ENCODE assay signal across 13 cellular contexts in the genomic region with DNA sequence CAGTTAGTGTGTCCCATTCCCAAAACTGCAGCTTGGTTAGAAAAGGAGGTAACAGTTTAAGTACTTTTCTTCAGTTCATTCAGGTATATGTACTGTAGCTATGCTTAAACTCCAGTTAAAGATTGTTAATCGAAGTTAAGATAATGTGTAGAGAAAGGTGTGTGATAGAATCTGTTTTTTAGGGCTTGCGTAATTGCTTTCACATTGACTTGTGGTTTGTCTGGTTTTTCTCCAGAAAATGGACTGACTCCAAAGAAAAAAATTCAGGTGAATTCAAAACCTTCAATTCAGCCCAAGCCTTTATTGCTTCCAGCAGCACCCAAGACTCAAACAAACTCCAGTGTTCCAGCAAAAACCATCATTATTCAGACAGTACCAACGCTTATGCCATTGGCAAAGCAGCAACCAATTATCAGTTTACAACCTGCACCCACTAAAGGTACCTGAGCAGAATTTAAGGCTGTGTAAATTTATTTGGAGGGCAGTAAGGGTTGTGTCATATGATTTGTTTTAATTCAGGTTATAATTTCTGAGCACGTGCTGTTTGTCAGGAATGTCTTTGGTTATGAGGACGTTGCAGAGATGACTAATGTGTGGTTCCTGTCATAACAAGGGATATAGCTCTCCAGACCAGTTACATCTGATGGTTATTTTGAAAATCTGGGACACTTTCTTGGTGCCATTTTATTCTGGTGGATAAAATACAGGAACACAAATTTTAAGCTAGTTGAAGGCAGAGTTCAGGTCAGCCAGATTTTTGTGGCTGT. TPM values are rescaled to one million over a fixed set of nuclear protein-coding genes. Genes with fewer than 3 reads are reported as not detected.
A peak's percentile ranks its signal among the peaks of the same experiment; 100 is the strongest.
DNase-seq lines count a peak whose midpoint lies in the region; FAIRE-seq and TF ChIP-seq lines count a peak whose summit lies in the region.
"Had no signal": no experiment of that assay in that cellular context is flagged by ENCODE, and none has a peak within 500 bp of the region (broad histone marks: within the 10 kb centered on the region; RNA-seq: fewer than 3 reads in every experiment).

No MANE protein-coding gene starts in this region.

- no peak overlapping the region for H2BK12ac ChIP-seq in trophoblast cell (ENCODE audit: low read length)

- H3K79me1 ChIP-seq in trophoblast cell (ENCODE audit: low read length), result no peaks in the 10 kb centered on the region

- POLR2A ChIA-PET in SK-N-SH (lab: Yijun Ruan, JAX), result interaction anchor here (0.6 to 1.6 kb wide), 2 partner anchors 245 to 246 kb away, joined by 3 to 4 read pairs; no protein-coding TSS in a partner anchor

- peaks cover 26% of the 10 kb centered on the region; the same call in 1 of the 2 replicates for H3K36me3 ChIP-seq in GM23248 (ENCODE audit: low read depth)
- peaks cover 47 to 69% of the 10 kb centered on the region in 2 experiments for H3K36me3 ChIP-seq in SK-N-SH (replicated peaks in 1 of 2; ENCODE audit: control insufficient read depth in 1 of 2, insufficient read depth in 2 of 2, low read length in 1 of 2)
- peaks cover 2 to 4% of the 10 kb centered on the region in 2 experiments for H3K36me3 ChIP-seq in trophoblast cell (ENCODE audit: control insufficient read depth in 1 of 2, insufficient read depth in 2 of 2, low read length in 2 of 2)
- H3K36me3 ChIP-seq in small intestine (ENCODE audit: control insufficient read depth in 2 of 2, insufficient read depth in 2 of 2, low read length in 2 of 2), result peaks cover 7 to 10% of the 10 kb centered on the region in 2 donors

- H3F3A ChIP-seq in GM23248 (ENCODE audit: insufficient read depth) (no peaks in the 10 kb centered on the region), SK-N-SH (replicated peaks; ENCODE audit: insufficient read depth) (peaks cover 3% of the 10 kb centered on the region)

- no peak for TF ChIP-seq RAD21 in SK-N-SH (IDR thresholded peaks at IDR 0.05; ENCODE audit: low read length)

- H2BK5ac ChIP-seq in trophoblast cell (ENCODE audit: low read depth, low read length, poor library complexity), result no peak overlapping the region

- H3K23ac ChIP-seq in trophoblast cell (ENCODE audit: low read length), result no peak overlapping the region

- H3K9me3 ChIP-seq in GM23248 (ENCODE audit: low read depth), result no peaks in the 10 kb centered on the region
- H3K9me3 ChIP-seq in SK-N-SH, result no peaks in the 10 kb centered on the region
- no peaks in the 10 kb centered on the region for H3K9me3 ChIP-seq in trophoblast cell (ENCODE audit: insufficient read depth, low read depth, low read length)
- no peaks in the 10 kb centered on the region for H3K9me3 ChIP-seq in small intestine (ENCODE audit: control insufficient read depth, low read depth)
- H3K9me3 ChIP-seq: vagina had no signal

- no peak overlapping the region for H3K4me3 Mint-ChIP-seq in glutamatergic neuron (ENCODE audit: unreplicated experiment)
- H3K4me3 Mint-ChIP-seq: brain; CD4-positive, CD25-positive, alpha-beta regulatory T cell had no signal

- H4K91ac ChIP-seq in trophoblast cell (ENCODE audit: low read depth, low read length), result no peak overlapping the region

- CTCF ChIA-PET in SK-N-SH (lab: Yijun Ruan, JAX), result interaction anchor here (0.6 to 8.5 kb wide), 44 partner anchors 8 to 607 kb away, joined by 3 to 263 read pairs (median 4); partner anchors contain the start of genes NOS1AP and OLFML2B

- no peak overlapping the region for H3K4me2 ChIP-seq in GM23248 (ENCODE audit: unreplicated experiment)
- H3K4me2 ChIP-seq in SK-N-SH, result no peak overlapping the region
- H3K4me2 ChIP-seq in trophoblast cell (ENCODE audit: low read length), result no peak overlapping the region

- H3K14ac ChIP-seq in trophoblast cell (ENCODE audit: low read length), result no peak overlapping the region

- H3K4me3 ChIP-seq in GM23248 (no peak overlapping the region), SK-N-SH (ENCODE audit: low read depth in 2 of 2, low read length in 1 of 2) (no peak overlapping the region), trophoblast cell (ENCODE audit: low read depth, low read length) (no peak overlapping the region), small intestine (ENCODE audit: low read depth in 1 of 2, low read length in 2 of 2) (no peak overlapping the region)
- H3K4me3 ChIP-seq: vagina had no signal

- DNase-seq in GM23248, result peak; percentile 47
- no peak for DNase-seq in SK-N-SH
- DNase-seq in fibroblast of gingiva (ENCODE audit: low read depth), result peak; percentile 7
- peak; percentile 22 to 93 for DNase-seq in trophoblast cell
- DNase-seq in small intestine, result no peak
- DNase-seq in glutamatergic neuron, result no peak
- no peak for DNase-seq in NCI-H774 (lab: John Stamatoyannopoulos, UW)
- DNase-seq: NCI-H1436 treated with DMSO at 0.1 percent for 48 hours; stimulated activated CD4-positive, alpha-beta T cell treated with anti-CD3 and anti-CD28 coated beads, Interleukin-12 subunit alpha, Interleukin-12 subunit beta, amount 100 ng/mL, for 4 hours had no signal

- no peak overlapping the region for H2AK5ac ChIP-seq in trophoblast cell (ENCODE audit: low read length)

- H3K4me1 ChIP-seq in GM23248 (ENCODE audit: insufficient read depth) (peaks cover 11% of the 10 kb centered on the region), SK-N-SH (ENCODE audit: control insufficient read depth in 1 of 2, insufficient read depth in 2 of 2, low read depth in 1 of 2, low read length in 1 of 2) (peaks cover 0 to 4% of the 10 kb centered on the region in 2 experiments; a peak in 2 of 4 replicates), trophoblast cell (ENCODE audit: control insufficient read depth in 1 of 2, insufficient read depth in 2 of 2, low read length in 2 of 2) (peaks cover 2 to 4% of the 10 kb centered on the region in 2 experiments), small intestine (ENCODE audit: control insufficient read depth in 2 of 2, insufficient read depth in 1 of 2, low read depth in 1 of 2, low read length in 1 of 2) (no peaks in the 10 kb centered on the region)
- H3K4me1 ChIP-seq: parathyroid adenoma, vagina had no signal

- H3K9ac ChIP-seq in GM23248 (no peak overlapping the region), SK-N-SH (no peak overlapping the region), trophoblast cell (ENCODE audit: low read length) (no peak overlapping the region)
- H3K9ac ChIP-seq: parathyroid adenoma had no signal

- no peak for FAIRE-seq in small intestine (lab: Jason Lieb, UNC)

- H3K36me3 Mint-ChIP-seq in glutamatergic neuron (ENCODE audit: unreplicated experiment), result no peaks in the 10 kb centered on the region

- H3K9me3 Mint-ChIP-seq in glutamatergic neuron (ENCODE audit: unreplicated experiment), result no peaks in the 10 kb centered on the region
- H3K9me3 Mint-ChIP-seq: brain; CD4-positive, CD25-positive, alpha-beta regulatory T cell had no signal

- H2BK120ac ChIP-seq in trophoblast cell (ENCODE audit: insufficient read depth, low read length, poor library complexity), result no peak overlapping the region

- no peaks in the 10 kb centered on the region for H3K27me3 Mint-ChIP-seq in glutamatergic neuron (ENCODE audit: unreplicated experiment)
- H3K27me3 Mint-ChIP-seq: brain; CD4-positive, CD25-positive, alpha-beta regulatory T cell had no signal

- H4K12ac ChIP-seq in trophoblast cell (ENCODE audit: low read depth, low read length), result no peak overlapping the region

- H3K27me3 ChIP-seq in GM23248 (replicated peaks; ENCODE audit: insufficient read depth) (no peaks in the 10 kb centered on the region), SK-N-SH (ENCODE audit: insufficient read depth) (no peaks in the 10 kb centered on the region), trophoblast cell (ENCODE audit: insufficient read depth, low read length) (no peaks in the 10 kb centered on the region), small intestine (ENCODE audit: control insufficient read depth in 2 of 2, insufficient read depth in 2 of 2, low read length in 2 of 2) (no peaks in the 10 kb centered on the region)
- H3K27me3 ChIP-seq: vagina had no signal

- 71 to 74% methylated on average over 5 of the region's 5 CpGs for WGBS in GM23248 (ENCODE audit: low coverage in 1 of 2, low lambda C conversion rate in 2 of 2, missing lambda C conversion rate in 2 of 2), 2 experiments
- WGBS in SK-N-SH (ENCODE audit: low lambda C conversion rate), result 66% methylated on average over 5 of the region's 5 CpGs
- 100% methylated on average over 2 of the region's 5 CpGs for whole genome bisulfite sequencing in trophoblast cell (ENCODE audit: extremely low coverage, insufficient coverage, insufficient read length)
- WGBS in small intestine, 3 donors, result 86 to 88% (median 86%) methylated on average over 5 of the region's 5 CpGs

- H3K27ac ChIP-seq in GM23248, result no peak overlapping the region
- H3K27ac ChIP-seq in SK-N-SH (ENCODE audit: low read depth in 2 of 2, low read length in 1 of 2), result peak overlapping the region; percentile 3 to 31; a peak in 1 of 4 replicates
- H3K27ac ChIP-seq in trophoblast cell (ENCODE audit: low read depth, low read length), result no peak overlapping the region
- H3K27ac ChIP-seq in small intestine (ENCODE audit: low read depth in 1 of 2, low read length in 1 of 2), result no peak overlapping the region
- H3K27ac ChIP-seq: parathyroid adenoma, vagina had no signal

- TF ChIP-seq CTCF in SK-N-SH (IDR thresholded peaks at IDR 0.05), result no peak
- no peak for TF ChIP-seq CTCF in glutamatergic neuron (IDR thresholded peaks at IDR 0.05; ENCODE audit: partially characterized antibody, unreplicated experiment)

- no peak; a peak in 1 of 4 replicates for TF ChIP-seq EP300 in SK-N-SH (IDR thresholded peaks at IDR 0.05; ENCODE audit: borderline replicate concordance in 1 of 2, low read depth in 1 of 2, low read length in 1 of 2)

- H2AFZ ChIP-seq in GM23248 (no peak overlapping the region), SK-N-SH (ENCODE audit: low read depth) (no peak overlapping the region), trophoblast cell (ENCODE audit: insufficient read depth, low read length, poor library complexity) (no peak overlapping the region)
- H2AFZ ChIP-seq: parathyroid adenoma had no signal

- H3K27ac Mint-ChIP-seq in glutamatergic neuron (ENCODE audit: unreplicated experiment), result no peak overlapping the region

- no peak overlapping the region for H3K18ac ChIP-seq in trophoblast cell (ENCODE audit: low read length)

- H4K8ac ChIP-seq in trophoblast cell (ENCODE audit: low read depth, low read length), result no peak overlapping the region

- H3K9me2 ChIP-seq in GM23248 (ENCODE audit: insufficient read depth), result no peaks in the 10 kb centered on the region
- H3K9me2 ChIP-seq in SK-N-SH, result no peaks in the 10 kb centered on the region

- peaks cover 1% of the 10 kb centered on the region for H3K4me1 Mint-ChIP-seq in glutamatergic neuron (ENCODE audit: low read depth, unreplicated experiment)
- H3K4me1 Mint-ChIP-seq: brain had no signal

- H3K4ac ChIP-seq in trophoblast cell (ENCODE audit: low read depth, low read length), result no peak overlapping the region

- in situ Hi-C loops in GM23248 (cut with MboI), result loop anchor here (10.0 kb wide), 1 partner anchor 233 kb away; the partner anchor contains the start of gene OLFML2B

- H3K79me2 ChIP-seq in GM23248 (ENCODE audit: insufficient read depth) (no peaks in the 10 kb centered on the region), SK-N-SH (ENCODE audit: insufficient read depth) (no peaks in the 10 kb centered on the region), trophoblast cell (ENCODE audit: control insufficient read depth, insufficient read depth, low read length, poor library complexity) (no peaks in the 10 kb centered on the region)
- H3K79me2 ChIP-seq: parathyroid adenoma had no signal

- H4K20me1 ChIP-seq in GM23248 (ENCODE audit: insufficient read depth) (no peaks in the 10 kb centered on the region), SK-N-SH (ENCODE audit: insufficient read depth) (no peaks in the 10 kb centered on the region)

RNA-seq across cellular contexts. Expression of gene ATF6, which starts 26.0 kb away (rescaled TPM):
- total RNA-seq in GM23248 (2014; rRNA removed; shearing (Covaris generic)), result 19.8 and 21.4 TPM in 2 replicates
- 14.8 TPM in 2 replicates for polyA plus RNA-seq in GM23248 (2016; fragmentation: Nextera tagmentation; extraction: Ambion mirVana)
- polyA plus RNA-seq in SK-N-SH (2012; rRNA removed), result 8.8 and 11.7 TPM in 2 replicates
- 12.9 and 13.2 TPM in 2 replicates for polyA plus RNA-seq in SK-N-SH (2012; cell fraction: cytosol; rRNA removed)
- polyA plus RNA-seq in SK-N-SH (2012; cell fraction: nucleus; rRNA removed), result 4.2 and 9.6 TPM in 2 replicates
- polyA plus RNA-seq in trophoblast cell (2013), result 26.8 and 28.0 TPM in 2 replicates
- polyA plus RNA-seq in small intestine, result 1 to 10 TPM; 2.7 to 9.1 (median 3.0) TPM
- 29.3 TPM for total RNA-seq in glutamatergic neuron (ENCODE audit: unreplicated experiment)

RNA-seq across cellular contexts. Expression of gene DUSP12, which starts 42.5 kb away (rescaled TPM):
- 27.4 and 34.2 TPM in 2 replicates for total RNA-seq in GM23248 (2014; rRNA removed; shearing (Covaris generic))
- polyA plus RNA-seq in GM23248 (2016; fragmentation: Nextera tagmentation; extraction: Ambion mirVana), result 29.9 and 34.9 TPM in 2 replicates
- polyA plus RNA-seq in SK-N-SH (2012; rRNA removed), result 41.7 and 46.4 TPM in 2 replicates
- polyA plus RNA-seq in SK-N-SH (2012; cell fraction: cytosol; rRNA removed), result 43.4 and 52.8 TPM in 2 replicates
- polyA plus RNA-seq in SK-N-SH (2012; cell fraction: nucleus; rRNA removed), result 35.8 and 43.2 TPM in 2 replicates
- 24.5 and 26.5 TPM in 2 replicates for polyA plus RNA-seq in trophoblast cell (2013)
- 10 to 100 TPM in 2 of 3 donors, 1 to 10 TPM in 1; 9.4 to 22.4 (median 22.2) TPM for polyA plus RNA-seq in small intestine
- total RNA-seq in glutamatergic neuron (ENCODE audit: unreplicated experiment), result 48.4 TPM

Comparison
In these comparisons a context has a peak if more than half of its experiments do, and no peak if none do; other contexts are left out.
1. DNase-seq: peak in GM23248 (single experiment), fibroblast of gingiva (single experiment) and trophoblast cell (2 of 2); none in SK-N-SH (single experiment), small intestine (single experiment), glutamatergic neuron (single experiment) and NCI-H774 (single experiment).
2. H3K27ac ChIP-seq: peak in SK-N-SH (2 of 2); none in GM23248 (single experiment), trophoblast cell (single experiment) and small intestine (0 of 2).